In the genomic region with DNA sequence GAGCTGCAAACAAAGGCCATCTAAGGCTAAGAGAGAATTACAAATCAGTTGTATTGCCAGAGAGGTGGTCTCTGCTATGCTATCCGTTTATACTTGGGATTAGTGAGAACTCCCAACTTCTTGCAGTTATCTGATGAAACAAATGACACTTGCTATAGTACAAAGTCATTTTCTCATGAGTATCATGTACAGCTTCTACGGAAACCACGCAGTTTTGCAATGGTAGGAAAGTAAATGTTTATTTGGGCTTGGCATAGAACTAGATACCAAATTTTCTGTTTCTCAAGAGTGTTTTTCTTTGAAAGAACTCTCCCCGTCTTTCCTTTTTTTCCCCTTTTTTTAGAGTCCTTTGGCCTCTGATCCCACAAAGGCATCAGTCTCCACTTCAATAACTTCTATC, we compare ENCODE assay signal across 22 cellular contexts.
DNase-seq lines count a peak whose midpoint lies in the region; ATAC-seq, FAIRE-seq and TF ChIP-seq lines count a peak whose summit lies in the region.
"Had no signal": no experiment of that assay in that cellular context is flagged by ENCODE, and none has a peak within 500 bp of the region (broad histone marks: within the 10 kb centered on the region; RNA-seq: fewer than 3 reads in every experiment).

No MANE protein-coding gene starts in this region.

- TF ChIP-seq EP300 in HepG2 (IDR thresholded peaks at IDR 0.05; ENCODE audit: low read depth in 2 of 2, low read length in 2 of 2) (no peak), HepG2 (CRISPR knock-in tag; IDR thresholded peaks at IDR 0.05; ENCODE audit: borderline replicate concordance) (no peak)

- no peaks in the 10 kb centered on the region for H3K9me3 ChIP-seq in liver (ENCODE audit: control insufficient read depth in 4 of 4, low read length in 3 of 4)
- H3K9me3 ChIP-seq in HepG2 (ENCODE audit: low read length), result no peaks in the 10 kb centered on the region
- no peaks in the 10 kb centered on the region for H3K9me3 ChIP-seq in naive thymus-derived CD4-positive, alpha-beta T cell (ENCODE audit: control insufficient read depth in 2 of 3, low read length in 3 of 3)
- H3K9me3 ChIP-seq: Caco-2 had no signal

- no peaks in the 10 kb centered on the region for H3K36me3 Mint-ChIP-seq in naive thymus-derived CD4-positive, alpha-beta T cell
- H3K36me3 Mint-ChIP-seq: CD4-positive, CD25-positive, alpha-beta regulatory T cell; CD8-positive, alpha-beta T cell had no signal

- no peak overlapping the region for H3K4me3 ChIP-seq in liver (ENCODE audit: low read depth in 1 of 3, low read length in 3 of 3)
- no peak overlapping the region for H3K4me3 ChIP-seq in HepG2 (replicated peaks in 1 of 3; ENCODE audit: insufficient read depth in 1 of 3, low read depth in 2 of 3, low read length in 3 of 3)
- H3K4me3 ChIP-seq in naive thymus-derived CD4-positive, alpha-beta T cell (ENCODE audit: low read length), result no peak overlapping the region
- H3K4me3 ChIP-seq: BLaER1, GM23338 had no signal

- no peaks in the 10 kb centered on the region for H3K27me3 ChIP-seq in liver (ENCODE audit: control insufficient read depth in 4 of 4, insufficient read depth in 4 of 4, low read length in 3 of 4)
- no peaks in the 10 kb centered on the region for H3K27me3 ChIP-seq in HepG2 (ENCODE audit: control insufficient read depth in 1 of 2, insufficient read depth in 2 of 2, low read length in 2 of 2)
- H3K27me3 ChIP-seq in naive thymus-derived CD4-positive, alpha-beta T cell (ENCODE audit: control insufficient read depth in 2 of 2, insufficient read depth in 2 of 2, low read length in 2 of 2), result no peaks in the 10 kb centered on the region
- H3K27me3 ChIP-seq: BLaER1 had no signal

- TF ChIP-seq RAD21 in liver (IDR thresholded peaks at IDR 0.05), result peak; percentile 28 to 30
- no peak for TF ChIP-seq RAD21 in HepG2 (CRISPR knock-in tag; IDR thresholded peaks at IDR 0.05)

- DNase-seq in HepG2 (ENCODE audit: low spot score), result no peak
- no peak for DNase-seq in left lobe of liver (ENCODE audit: low spot score)
- no peak for DNase-seq in naive thymus-derived CD4-positive, alpha-beta T cell
- no peak for DNase-seq in NOMO-1 (lab: John Stamatoyannopoulos, UW; ENCODE audit: unreplicated experiment in 2 of 2)
- DNase-seq: Caco-2; CD4-positive, CD25-positive, alpha-beta regulatory T cell; CD8-positive, alpha-beta T cell; DMS153; DND-41; H9 had no signal

- H3K9ac ChIP-seq in liver (ENCODE audit: low read depth in 1 of 2, low read length in 2 of 2) (no peak overlapping the region), HepG2 (ENCODE audit: insufficient read depth, low read depth, low read length) (no peak overlapping the region)
- H3K9ac ChIP-seq: BLaER1 had no signal

- H3K27me3 Mint-ChIP-seq in naive thymus-derived CD4-positive, alpha-beta T cell, result peaks cover 8 to 29% (median 22%) of the 10 kb centered on the region in 5 donors
- H3K27me3 Mint-ChIP-seq: B cell had no signal

- no peaks in the 10 kb centered on the region for H3K4me1 Mint-ChIP-seq in naive thymus-derived CD4-positive, alpha-beta T cell
- H3K4me1 Mint-ChIP-seq: B cell; CD4-positive, CD25-positive, alpha-beta regulatory T cell had no signal

- H3K36me3 ChIP-seq in liver (ENCODE audit: control insufficient read depth in 4 of 4, insufficient read depth in 3 of 4, low read depth in 1 of 4, low read length in 3 of 4) (no peaks in the 10 kb centered on the region), HepG2 (replicated peaks in 1 of 2; ENCODE audit: control insufficient read depth in 1 of 2, insufficient read depth in 2 of 2, low read length in 2 of 2) (no peaks in the 10 kb centered on the region)
- no peaks in the 10 kb centered on the region for H3K36me3 ChIP-seq in naive thymus-derived CD4-positive, alpha-beta T cell (ENCODE audit: control insufficient read depth in 2 of 3, insufficient read depth in 3 of 3, low read length in 3 of 3)
- H3K36me3 ChIP-seq: BLaER1 had no signal

- H3K9me3 Mint-ChIP-seq in naive thymus-derived CD4-positive, alpha-beta T cell, result peaks cover 0 to 8% (median 2%) of the 10 kb centered on the region in 11 donors
- H3K9me3 Mint-ChIP-seq: CD8-positive, alpha-beta T cell; H9 had no signal

- no peak overlapping the region for H3K4me3 Mint-ChIP-seq in naive thymus-derived CD4-positive, alpha-beta T cell
- H3K4me3 Mint-ChIP-seq: B cell; CD4-positive, CD25-positive, alpha-beta regulatory T cell; CD8-positive, alpha-beta T cell; GM23338; H9 had no signal

- no peak overlapping the region for H3K27ac Mint-ChIP-seq in naive thymus-derived CD4-positive, alpha-beta T cell
- H3K27ac Mint-ChIP-seq: B cell; CD4-positive, CD25-positive, alpha-beta regulatory T cell; CD8-positive, alpha-beta T cell; GM23338; H9 had no signal

- TF ChIP-seq POLR2A in HepG2 (IDR thresholded peaks at IDR 0.05; ENCODE audit: insufficient read depth in 1 of 2, low read depth in 2 of 2, low read length in 2 of 2), result no peak

- H3K4me1 ChIP-seq in liver (ENCODE audit: control insufficient read depth in 4 of 4, insufficient read depth in 4 of 4, low read length in 3 of 4), result peaks cover 6 to 21% (median 16%) of the 10 kb centered on the region in 4 donors
- no peaks in the 10 kb centered on the region for H3K4me1 ChIP-seq in HepG2 (ENCODE audit: insufficient read depth, low read length)
- no peaks in the 10 kb centered on the region for H3K4me1 ChIP-seq in naive thymus-derived CD4-positive, alpha-beta T cell (ENCODE audit: control insufficient read depth in 2 of 2, insufficient read depth in 2 of 2, low read length in 2 of 2)
- H3K4me1 ChIP-seq: Caco-2 had no signal

- WGBS in liver, result 29% methylated on average over 4 of the region's 4 CpGs
- WGBS in HepG2 (ENCODE audit: low lambda C conversion rate), result 0% methylated on average over 4 of the region's 4 CpGs

- no peak overlapping the region for H2AFZ ChIP-seq in HepG2 (ENCODE audit: low read length)
- H2AFZ ChIP-seq: GM23338 had no signal

- H3K4me2 ChIP-seq in HepG2 (ENCODE audit: low read depth, low read length), result no peak overlapping the region
- H3K4me2 ChIP-seq: BLaER1, GM23338 had no signal

- intact Hi-C loops in HepG2 (cut with micrococcal nuclease; ENCODE audit: unreplicated experiment), result no loop called here
- intact Hi-C loops in naive thymus-derived CD4-positive, alpha-beta T cell (cut with micrococcal nuclease), result loop anchor here in 1 of 2 donors (10.0 kb wide), 1 partner anchor 167 kb away; no protein-coding TSS in a partner anchor

- TF ChIP-seq CTCF in liver (IDR thresholded peaks at IDR 0.05; ENCODE audit: low read depth, low read length, missing input control) (no peak), HepG2 (CRISPR knock-in tag; IDR thresholded peaks at IDR 0.05) (no peak)

- no peak for FAIRE-seq in HepG2 (lab: Jason Lieb, UNC)
- FAIRE-seq: A204.1, G401.6, GM12892, GM19239 had no signal

- H3K79me2 ChIP-seq in HepG2 (ENCODE audit: insufficient read depth, low read length), result no peaks in the 10 kb centered on the region

- in situ Hi-C loops in HepG2 (cut with HindIII; ENCODE audit: extremely low pct_ligation_motif_present, low pct_unique_long_range_greater_than_20kb), result loop anchor here (10.0 kb wide), 1 partner anchor 167 kb away; no protein-coding TSS in a partner anchor

- H4K20me1 ChIP-seq in HepG2 (ENCODE audit: insufficient read depth, low read length), result no peaks in the 10 kb centered on the region
- H4K20me1 ChIP-seq: BLaER1 had no signal

- ATAC-seq in HepG2 (no peak), left lobe of liver (peak; percentile 71), GM21390 (IDR thresholded peaks at IDR 0.05; ENCODE audit: unreplicated experiment) (no peak)
- ATAC-seq in naive thymus-derived CD4-positive, alpha-beta T cell, result peak; percentile 26
- ATAC-seq: CD8-positive, alpha-beta T cell; GM23338; HCT116 had no signal

- no TSS peak for BruUV-seq in HepG2 (replicated peaks; lab: Mats Ljungman, UMichigan)

- CTCF ChIA-PET in HepG2 (lab: Yijun Ruan, JAX; ENCODE audit: low intra/inter-chr PET ratio, low total read pairs), result no interaction called here
- CTCF ChIA-PET in naive thymus-derived CD4-positive, alpha-beta T cell (lab: Charles Lee), result no interaction called here

- POLR2A ChIA-PET in HepG2 (lab: Yijun Ruan, JAX), result no interaction called here
- POLR2A ChIA-PET in naive thymus-derived CD4-positive, alpha-beta T cell (lab: Charles Lee), result interaction anchor here (0.5 kb wide), 1 partner anchor 287 kb away, joined by 3 read pairs; no protein-coding TSS in a partner anchor

- H3K27ac ChIP-seq in liver (ENCODE audit: low read depth in 1 of 2, low read length in 2 of 2), result peak overlapping the region; percentile 21 to 78
- no peak overlapping the region for H3K27ac ChIP-seq in HepG2 (ENCODE audit: extremely low read length, insufficient read depth, low read length)
- no peak overlapping the region for H3K27ac ChIP-seq in naive thymus-derived CD4-positive, alpha-beta T cell (ENCODE audit: low read depth, low read length)
- H3K27ac ChIP-seq: 22Rv1, BLaER1, C4-2B had no signal

TF ChIP-seq in liver, 16 proteins besides CTCF, POLR2A, EP300 and RAD21 (continues in another document):
- TF ChIP-seq EGR1 (IDR thresholded peaks at IDR 0.05; ENCODE audit: low read depth in 2 of 2), result no peak
- TF ChIP-seq TAF1 (conservative IDR thresholded peaks at IDR 0.05), result no peak
- no peak for TF ChIP-seq HNF4G (IDR thresholded peaks at IDR 0.05)
- TF ChIP-seq RXRA (IDR thresholded peaks at IDR 0.05), result peak in 1 of 2 donors; percentile 67
- TF ChIP-seq, protein P1, sequence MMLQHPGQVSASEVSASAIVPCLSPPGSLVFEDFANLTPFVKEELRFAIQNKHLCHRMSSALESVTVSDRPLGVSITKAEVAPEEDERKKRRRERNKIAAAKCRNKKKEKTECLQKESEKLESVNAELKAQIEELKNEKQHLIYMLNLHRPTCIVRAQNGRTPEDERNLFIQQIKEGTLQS (IDR thresholded peaks at IDR 0.05), result no peak
- TF ChIP-seq, protein P2, sequence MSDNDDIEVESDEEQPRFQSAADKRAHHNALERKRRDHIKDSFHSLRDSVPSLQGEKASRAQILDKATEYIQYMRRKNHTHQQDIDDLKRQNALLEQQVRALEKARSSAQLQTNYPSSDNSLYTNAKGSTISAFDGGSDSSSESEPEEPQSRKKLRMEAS (IDR thresholded peaks at IDR 0.05), result peak; percentile 24
- TF ChIP-seq FOXA2 (IDR thresholded peaks at IDR 0.05), result peak; percentile 57

TF ChIP-seq in HepG2, 621 proteins besides CTCF, POLR2A, EP300 and RAD21 (continues in another document):
- TF ChIP-seq CHD4 (IDR thresholded peaks at IDR 0.05; ENCODE audit: borderline replicate concordance, low read length), result no peak
- TF ChIP-seq, protein P3, sequence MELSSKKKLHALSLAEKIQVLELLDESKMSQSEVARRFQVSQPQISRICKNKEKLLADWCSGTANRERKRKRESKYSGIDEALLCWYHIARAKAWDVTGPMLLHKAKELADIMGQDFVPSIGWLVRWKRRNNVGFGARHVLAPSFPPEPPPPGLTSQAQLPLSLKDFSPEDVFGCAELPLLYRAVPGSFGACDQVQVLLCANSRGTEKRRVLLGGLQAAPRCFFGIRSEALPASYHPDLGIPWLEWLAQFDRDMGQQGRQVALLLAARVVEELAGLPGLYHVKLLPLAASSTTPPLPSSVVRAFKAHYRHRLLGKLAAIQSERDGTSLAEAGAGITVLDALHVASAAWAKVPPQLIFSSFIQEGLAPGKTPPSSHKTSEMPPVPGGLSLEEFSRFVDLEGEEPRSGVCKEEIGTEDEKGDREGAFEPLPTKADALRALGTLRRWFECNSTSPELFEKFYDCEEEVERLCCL (CRISPR knock-in tag; IDR thresholded peaks at IDR 0.05; ENCODE audit: borderline replicate concordance), result no peak

Comparison
In these comparisons a context has a peak if more than half of its experiments do, and no peak if none do; other contexts are left out.
1. H3K27ac ChIP-seq: peak in liver (2 of 2); none in HepG2 (single experiment) and naive thymus-derived CD4-positive, alpha-beta T cell (single experiment).
2. ATAC-seq: peak in left lobe of liver (single experiment) and naive thymus-derived CD4-positive, alpha-beta T cell (single experiment); none in HepG2 (single experiment) and GM21390 (single experiment).